15 cellular contexts compared by ENCODE assay signal in the genomic region with DNA sequence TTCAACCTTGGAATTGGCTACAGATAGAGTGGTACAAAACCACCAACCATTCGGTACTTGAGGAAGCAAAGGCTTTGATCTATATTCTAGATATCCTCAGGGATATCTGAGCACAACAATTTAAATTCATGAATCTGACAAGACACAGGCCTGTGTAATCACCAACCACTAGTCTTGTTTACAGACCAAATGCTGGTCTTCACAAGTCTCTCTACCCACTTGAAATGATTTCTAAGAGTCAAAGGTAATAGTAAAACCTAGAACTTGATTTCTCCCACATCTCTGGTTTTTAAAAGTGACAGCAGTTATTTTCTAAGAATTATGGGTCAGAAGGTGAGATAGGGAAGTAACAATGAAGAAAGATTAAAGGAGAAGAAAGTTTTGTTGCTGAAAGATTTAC.
A peak's percentile ranks its signal among the peaks of the same experiment; 100 is the strongest.
DNase-seq lines count a peak whose midpoint lies in the region; ATAC-seq, FAIRE-seq and TF ChIP-seq lines count a peak whose summit lies in the region.
"Had no signal": no experiment of that assay in that cellular context is flagged by ENCODE, and none has a peak within 500 bp of the region (broad histone marks: within the 10 kb centered on the region; RNA-seq: fewer than 3 reads in every experiment).

No MANE protein-coding gene starts in this region.

- H3K27ac ChIP-seq in OCI-LY3 (ENCODE audit: low read length) (peak overlapping the region; percentile 66), psoas muscle (peak overlapping the region; percentile 60)
- H3K27ac ChIP-seq: A549, BLaER1, HL-60 had no signal

- H3K4me1 ChIP-seq in OCI-LY3 (ENCODE audit: low read length) = peaks cover 39% of the 10 kb centered on the region
- peaks cover 4% of the 10 kb centered on the region for H3K4me1 ChIP-seq in psoas muscle
- H3K4me1 ChIP-seq: A549, BLaER1, Caco-2, HAP-1 had no signal

- TF ChIP-seq POLR2A in GM12892 (IDR thresholded peaks at IDR 0.05; ENCODE audit: low read depth, low read length) = no peak

- H3K4me2 ChIP-seq in OCI-LY3 (ENCODE audit: low read length) = peak overlapping the region; percentile 51
- H3K4me2 ChIP-seq: A549, BLaER1 had no signal

- intact Hi-C loops in psoas muscle (cut with DNase I) = no loop called here

- no peak for ATAC-seq in psoas muscle
- ATAC-seq: A549 had no signal

- peak; percentile 53 for FAIRE-seq in GM12892 (lab: Jason Lieb, UNC)
- FAIRE-seq in GM18507 (lab: Jason Lieb, UNC) = peak; percentile 9
- FAIRE-seq: A549 had no signal

- no peak overlapping the region for H2AFZ ChIP-seq in OCI-LY3 (ENCODE audit: low read depth, low read length)

- H3K9me3 ChIP-seq in OCI-LY3 (ENCODE audit: insufficient read depth, low read length) (no peaks in the 10 kb centered on the region), psoas muscle (no peaks in the 10 kb centered on the region)
- H3K9me3 ChIP-seq: A549, BLaER1, Caco-2, HAP-1 had no signal

- 79 to 83% (median 79%) methylated on average over 1 of the region's 1 CpG for WGBS in psoas muscle, 3 donors

- H3K27me3 ChIP-seq in OCI-LY3 (ENCODE audit: low read depth, low read length) = no peaks in the 10 kb centered on the region
- no peaks in the 10 kb centered on the region for H3K27me3 ChIP-seq in psoas muscle (ENCODE audit: insufficient read depth in 3 of 3, low read length in 2 of 3)
- H3K27me3 ChIP-seq: BLaER1 had no signal

- no peak for DNase-seq in GM12892 (ENCODE audit: insufficient read length)
- DNase-seq in GM18507 (ENCODE audit: extremely low spot score, insufficient read length, low read depth) = no peak
- DNase-seq in psoas muscle = no peak
- DNase-seq in hippocampal formation (lab: John Stamatoyannopoulos, UW) = no peak
- no peak for DNase-seq in AG08395 (ENCODE audit: low spot score)
- DNase-seq in ecto neural progenitor cell (ENCODE audit: low spot score) = no peak
- DNase-seq: Caco-2; CD8-positive, alpha-beta memory T cell; GDM1; GOT3 had no signal

- H3K79me2 ChIP-seq in OCI-LY3 (ENCODE audit: low read length) = no peaks in the 10 kb centered on the region

- TF ChIP-seq CTCF in OCI-LY3 (IDR thresholded peaks at IDR 0.05; ENCODE audit: low read depth, low read length) = no peak
- no peak for TF ChIP-seq CTCF in psoas muscle (IDR thresholded peaks at IDR 0.05)

- H3K9ac ChIP-seq in OCI-LY3 (ENCODE audit: low read length) = no peak overlapping the region
- H3K9ac ChIP-seq: BLaER1 had no signal

- H4K20me1 ChIP-seq in OCI-LY3 (ENCODE audit: insufficient read depth, low read length) = no peaks in the 10 kb centered on the region
- H4K20me1 ChIP-seq: BLaER1 had no signal

- H3K4me3 ChIP-seq in OCI-LY3 (ENCODE audit: low read length) (no peak overlapping the region), psoas muscle (no peak overlapping the region)
- H3K4me3 ChIP-seq: A549, BLaER1, HAP-1 had no signal

- H3K36me3 ChIP-seq in OCI-LY3 (replicated peaks; ENCODE audit: low read depth, low read length) (peaks cover 3% of the 10 kb centered on the region), psoas muscle (ENCODE audit: insufficient read depth in 1 of 2, low read depth in 1 of 2) (no peaks in the 10 kb centered on the region)
- H3K36me3 ChIP-seq: BLaER1, HAP-1 had no signal
